Comparison of ENCODE assay signal across 24 cellular contexts in genomic region chr9:121489344-121489743, GRCh38. TPM values are rescaled to one million over a fixed set of nuclear protein-coding genes. Genes with fewer than 3 reads are reported as not detected.
DNase-seq lines count a peak whose midpoint lies in the region; ATAC-seq lines count a peak whose summit lies in the region.
"Had no signal": no experiment of that assay in that cellular context is flagged by ENCODE, and none has a peak within 500 bp of the region (broad histone marks: within the 10 kb centered on the region; RNA-seq: fewer than 3 reads in every experiment).

No MANE protein-coding gene starts in this region.

- no peaks in the 10 kb centered on the region for H3K9me3 ChIP-seq in BLaER1
- H3K9me3 ChIP-seq: A549 had no signal

- no peak overlapping the region for H3K4me3 Mint-ChIP-seq in activated CD4-positive, alpha-beta T cell treated with anti-CD3 and anti-CD28 coated beads for 36 hours
- no peak overlapping the region for H3K4me3 Mint-ChIP-seq in activated naive CD8-positive, alpha-beta T cell treated with anti-CD3 and anti-CD28 coated beads for 36 hours
- H3K4me3 Mint-ChIP-seq: CD4-positive, CD25-positive, alpha-beta regulatory T cell; CD8-positive, alpha-beta memory T cell had no signal

- H3K4me1 Mint-ChIP-seq in activated CD4-positive, alpha-beta T cell treated with anti-CD3 and anti-CD28 coated beads for 36 hours: no peaks in the 10 kb centered on the region
- peaks cover 7% of the 10 kb centered on the region for H3K4me1 Mint-ChIP-seq in activated naive CD8-positive, alpha-beta T cell treated with anti-CD3 and anti-CD28 coated beads for 36 hours
- H3K4me1 Mint-ChIP-seq: CD4-positive, CD25-positive, alpha-beta regulatory T cell; CD8-positive, alpha-beta memory T cell had no signal

- no peak overlapping the region for H3K27ac Mint-ChIP-seq in activated CD4-positive, alpha-beta T cell treated with anti-CD3 and anti-CD28 coated beads for 36 hours
- H3K27ac Mint-ChIP-seq in activated naive CD8-positive, alpha-beta T cell treated with anti-CD3 and anti-CD28 coated beads for 36 hours: peak overlapping the region; percentile 20
- H3K27ac Mint-ChIP-seq: CD8-positive, alpha-beta memory T cell had no signal

- no peaks in the 10 kb centered on the region for H4K20me1 ChIP-seq in BLaER1

- H3K27me3 ChIP-seq in BLaER1: no peaks in the 10 kb centered on the region

- H3K36me3 ChIP-seq in BLaER1: no peaks in the 10 kb centered on the region

- H3K9ac ChIP-seq in BLaER1: no peak overlapping the region
- H3K9ac ChIP-seq: GM23248 had no signal

- intact Hi-C loops in activated CD4-positive, alpha-beta T cell treated with anti-CD3 and anti-CD28 coated beads for 36 hours (cut with DNase I, micrococcal nuclease): no loop called here

- no peaks in the 10 kb centered on the region for H3K9me3 Mint-ChIP-seq in activated CD4-positive, alpha-beta T cell treated with anti-CD3 and anti-CD28 coated beads for 36 hours (ENCODE audit: low read depth)
- no peaks in the 10 kb centered on the region for H3K9me3 Mint-ChIP-seq in activated naive CD8-positive, alpha-beta T cell treated with anti-CD3 and anti-CD28 coated beads for 36 hours
- H3K9me3 Mint-ChIP-seq: CD4-positive, CD25-positive, alpha-beta regulatory T cell; CD8-positive, alpha-beta memory T cell had no signal

- peaks cover 3% of the 10 kb centered on the region for H3K27me3 Mint-ChIP-seq in activated CD4-positive, alpha-beta T cell treated with anti-CD3 and anti-CD28 coated beads for 36 hours
- peaks cover 6% of the 10 kb centered on the region for H3K27me3 Mint-ChIP-seq in activated naive CD8-positive, alpha-beta T cell treated with anti-CD3 and anti-CD28 coated beads for 36 hours

- peak overlapping the region; percentile 44 for H3K4me2 ChIP-seq in BLaER1
- H3K4me2 ChIP-seq: A549 had no signal

- H3K27ac ChIP-seq in BLaER1: no peak overlapping the region
- H3K27ac ChIP-seq: 22Rv1, A549, GM23248, HL-60 had no signal

- no peak overlapping the region for H3K4me3 ChIP-seq in BLaER1
- H3K4me3 ChIP-seq: A549, GM12878, GM23248 had no signal

- DNase-seq in activated CD4-positive, alpha-beta T cell treated with anti-CD3 and anti-CD28 coated beads for 36 hours: no peak
- DNase-seq in activated CD4-positive, alpha-beta T cell treated with anti-CD3 and anti-CD28 coated beads, Interleukin-2, amount 50 U/mL, for 4 hours: no peak
- DNase-seq in activated naive CD8-positive, alpha-beta T cell treated with anti-CD3 and anti-CD28 coated beads for 36 hours: no peak
- no peak for DNase-seq in stimulated activated naive CD8-positive, alpha-beta T cell treated with anti-CD3 and anti-CD28 coated beads, Interleukin-15, Interleukin-2, amounts not matched to agents 100 U/mL and 50 U/mL, for 24 hours
- DNase-seq in ecto neural progenitor cell (ENCODE audit: low spot score): no peak
- DNase-seq: AML-193; CD4-positive, CD25-positive, alpha-beta regulatory T cell; CD8-positive, alpha-beta memory T cell; COR-L47; DMS 273 treated with DMSO at 0.1 percent for 48 hours; DMS53; DND-41; EL; GM23248; HCEC 1CT had no signal

- peak; percentile 39 for ATAC-seq in activated CD4-positive, alpha-beta T cell treated with anti-CD3 and anti-CD28 coated beads for 36 hours
- ATAC-seq in stimulated activated naive CD8-positive, alpha-beta T cell treated with anti-CD3 and anti-CD28 coated beads, Interleukin-15, Interleukin-2, amounts not matched to agents 100 U/mL and 50 U/mL, for 24 hours: peak; percentile 89
- no peak for ATAC-seq in GM19463 (IDR thresholded peaks at IDR 0.05; ENCODE audit: unreplicated experiment)
- ATAC-seq in HG02678 (IDR thresholded peaks at IDR 0.05; ENCODE audit: unreplicated experiment): no peak
- ATAC-seq: A549, GM12878 had no signal

- POLR2A ChIA-PET in activated CD4-positive, alpha-beta T cell treated with anti-CD3 and anti-CD28 coated beads for 36 hours (lab: Charles Lee): no interaction called here

- peaks cover 42% of the 10 kb centered on the region for H3K4me1 ChIP-seq in BLaER1
- H3K4me1 ChIP-seq: A549 had no signal

- CTCF ChIA-PET in activated CD4-positive, alpha-beta T cell treated with anti-CD3 and anti-CD28 coated beads for 36 hours (lab: Charles Lee): interaction anchor here (1.2 to 1.7 kb wide), 2 partner anchors 11 to 46 kb away, joined by 3 to 4 read pairs; partner anchors contain the start of gene GGTA1

- no peaks in the 10 kb centered on the region for H3K36me3 Mint-ChIP-seq in activated CD4-positive, alpha-beta T cell treated with anti-CD3 and anti-CD28 coated beads for 36 hours (ENCODE audit: low read depth)
- no peaks in the 10 kb centered on the region for H3K36me3 Mint-ChIP-seq in activated naive CD8-positive, alpha-beta T cell treated with anti-CD3 and anti-CD28 coated beads for 36 hours
- H3K36me3 Mint-ChIP-seq: CD4-positive, CD25-positive, alpha-beta regulatory T cell; CD8-positive, alpha-beta memory T cell had no signal

RNA-seq across cellular contexts. Expression of gene GGTA1, which starts 10.3 kb away (rescaled TPM):
- total RNA-seq in activated CD4-positive, alpha-beta T cell treated with anti-CD3 and anti-CD28 coated beads for 36 hours: not detected
- total RNA-seq in activated naive CD8-positive, alpha-beta T cell treated with anti-CD3 and anti-CD28 coated beads for 36 hours: not detected
- total RNA-seq: CD8-positive, alpha-beta memory T cell; G401; GM23248; HT1080 had no signal

Comparison
In these comparisons a context has a peak if more than half of its experiments do, and no peak if none do; other contexts are left out.
1. ATAC-seq: peak in activated CD4-positive, alpha-beta T cell treated with anti-CD3 and anti-CD28 coated beads for 36 hours (single experiment) and stimulated activated naive CD8-positive, alpha-beta T cell treated with anti-CD3 and anti-CD28 coated beads, Interleukin-15, Interleukin-2, amounts not matched to agents 100 U/mL and 50 U/mL, for 24 hours (single experiment); none in GM19463 (single experiment) and HG02678 (single experiment).